Comparison of ENCODE assay signal across 8 cellular contexts in genomic region chr10:77899080-77899477, GRCh38. TPM values are rescaled to one million over a fixed set of nuclear protein-coding genes. Genes with fewer than 3 reads are reported as not detected.
DNase-seq lines count a peak whose midpoint lies in the region; TF ChIP-seq lines count a peak whose summit lies in the region.

No MANE protein-coding gene starts in this region.

- H2AFZ ChIP-seq in GM23248 = no peak overlapping the region

- H3K4me3 ChIP-seq in GM23248 = no peak overlapping the region
- H3K4me3 ChIP-seq in skeletal muscle tissue (ENCODE audit: low read length in 3 of 3) = peak overlapping the region in 1 of 3 donors; percentile 41

- H3K27ac Mint-ChIP-seq in CD14-positive monocyte = no peak overlapping the region

- peaks cover 5% of the 10 kb centered on the region; the same call in 1 of the 2 replicates for H4K20me1 ChIP-seq in GM23248 (ENCODE audit: insufficient read depth)

- peaks cover 5 to 9% (median 8%) of the 10 kb centered on the region in 3 donors for H3K27me3 Mint-ChIP-seq in CD14-positive monocyte (ENCODE audit: low read depth in 3 of 3)

- no peaks in the 10 kb centered on the region for H3K9me3 ChIP-seq in GM23248 (ENCODE audit: low read depth)
- H3K9me3 ChIP-seq in skeletal muscle tissue (ENCODE audit: control insufficient read depth in 3 of 3, low read length in 3 of 3) = no peaks in the 10 kb centered on the region

- intact Hi-C loops in CD14-positive monocyte (cut with micrococcal nuclease) = no loop called here

- H3K27me3 ChIP-seq in GM23248 (replicated peaks; ENCODE audit: insufficient read depth) (no peaks in the 10 kb centered on the region), skeletal muscle tissue (ENCODE audit: control insufficient read depth in 3 of 3, insufficient read depth in 3 of 3, low read length in 3 of 3) (no peaks in the 10 kb centered on the region)

- H3K27ac ChIP-seq in GM23248 (0 out of 2 replicates have a peak overlapping the region, but pooled peaks have one; percentile 13), RWPE1 (peak overlapping the region; percentile 99), skeletal muscle tissue (ENCODE audit: low read depth, low read length) (no peak overlapping the region)

- peak; percentile 88 for DNase-seq in GM23248
- DNase-seq in RWPE1 (ENCODE audit: low spot score) = peak; percentile 92
- DNase-seq in fibroblast of the conjunctiva (ENCODE audit: low read depth) = peak; percentile 28
- DNase-seq in CD14-positive monocyte (ENCODE audit: low spot score) = no peak
- DNase-seq in cortex of kidney (lab: John Stamatoyannopoulos, UW) = no peak
- no peak for DNase-seq in DMS114 treated with DMSO at 0.1 percent for 48 hours (lab: John Stamatoyannopoulos, UW; ENCODE audit: unreplicated experiment)
- no peak for DNase-seq in activated CD8-positive, alpha-beta memory T cell treated with anti-CD3 and anti-CD28 coated beads, Interleukin-2, amount 50 U/mL, for 4 hours

- CTCF ChIA-PET in RWPE1 (lab: Yijun Ruan, JAX) = interaction anchor here (0.9 to 1.1 kb wide), 3 partner anchors 12 to 75 kb away, joined by 3 to 7 read pairs (median 5); no protein-coding TSS in a partner anchor

- H3K36me3 ChIP-seq in GM23248 (ENCODE audit: low read depth) (no peaks in the 10 kb centered on the region), skeletal muscle tissue (ENCODE audit: control insufficient read depth in 3 of 3, insufficient read depth in 3 of 3, low read length in 3 of 3) (no peaks in the 10 kb centered on the region)

- peaks cover 96% of the 10 kb centered on the region for H3K79me2 ChIP-seq in GM23248 (ENCODE audit: insufficient read depth)

- peaks cover 12% of the 10 kb centered on the region for H3K4me1 ChIP-seq in GM23248 (ENCODE audit: insufficient read depth)
- peaks cover 36 to 44% (median 44%) of the 10 kb centered on the region in 3 donors for H3K4me1 ChIP-seq in skeletal muscle tissue (ENCODE audit: control insufficient read depth in 3 of 3, insufficient read depth in 3 of 3, low read length in 3 of 3)

- H3K9me2 ChIP-seq in GM23248 (ENCODE audit: insufficient read depth) = no peaks in the 10 kb centered on the region

- H3K9me3 Mint-ChIP-seq in CD14-positive monocyte = no peaks in the 10 kb centered on the region

- 25 to 28% methylated on average over 4 of the region's 4 CpGs for WGBS in GM23248 (ENCODE audit: low coverage in 1 of 2, low lambda C conversion rate in 2 of 2, missing lambda C conversion rate in 2 of 2), 2 experiments

- POLR2A ChIA-PET in RWPE1 (lab: Yijun Ruan, JAX; ENCODE audit: low non-redundant PET) = interaction anchor here (0.7 to 1.0 kb wide), 3 partner anchors 10 to 47 kb away, joined by 4 read pairs; partner anchors contain the start of gene DLG5

- no peaks in the 10 kb centered on the region for H3F3A ChIP-seq in GM23248 (ENCODE audit: insufficient read depth)

- H3K36me3 Mint-ChIP-seq in CD14-positive monocyte = no peaks in the 10 kb centered on the region

- in situ Hi-C loops in GM23248 (cut with MboI) = no loop called here

- TF ChIP-seq CTCF in RWPE1 (conservative IDR thresholded peaks at IDR 0.05; ENCODE audit: low read depth) (no peak), CD14-positive monocyte (IDR thresholded peaks at IDR 0.05) (no peak)

- H3K4me1 Mint-ChIP-seq in CD14-positive monocyte = peaks cover 10% of the 10 kb centered on the region

- H3K9ac ChIP-seq in GM23248 = no peak overlapping the region
- H3K9ac ChIP-seq in skeletal muscle tissue (ENCODE audit: low read depth in 1 of 3, low read length in 3 of 3) = peak overlapping the region in 2 of 3 donors; percentile 43 to 64

- H3K4me2 ChIP-seq in GM23248 (ENCODE audit: unreplicated experiment) = peak overlapping the region; percentile 36

- H3K4me3 Mint-ChIP-seq in CD14-positive monocyte = no peak overlapping the region

RNA-seq across cellular contexts. Expression of gene DLG5, which starts 27.5 kb away (rescaled TPM):
- 27.4 and 27.9 TPM in 2 replicates for total RNA-seq in GM23248 (2014; rRNA removed; shearing (Covaris generic))
- polyA plus RNA-seq in GM23248 (2016; fragmentation: Nextera tagmentation; extraction: Ambion mirVana) = 4.4 and 5.0 TPM in 2 replicates
- total RNA-seq in skeletal muscle tissue = 14.1 TPM
- polyA plus RNA-seq in CD14-positive monocyte = under 1 TPM in 1 of 2 donors, not detected in 1; 0.14 TPM

Comparison
In these comparisons a context has a peak if more than half of its experiments do, and no peak if none do; other contexts are left out.
1. DNase-seq: peak in GM23248 (single experiment), RWPE1 (single experiment) and fibroblast of the conjunctiva (single experiment); none in CD14-positive monocyte (single experiment), cortex of kidney (single experiment), DMS114 treated with DMSO at 0.1 percent for 48 hours (single experiment) and activated CD8-positive, alpha-beta memory T cell treated with anti-CD3 and anti-CD28 coated beads, Interleukin-2, amount 50 U/mL, for 4 hours (single experiment).